Comparison of ENCODE assay signal across 14 cellular contexts in genomic region chr6:29447670-29448069, GRCh38. TPM values are rescaled to one million over a fixed set of nuclear protein-coding genes. Genes with fewer than 3 reads are reported as not detected.
DNase-seq lines count a peak whose midpoint lies in the region; ATAC-seq and TF ChIP-seq lines count a peak whose summit lies in the region.
"Had no signal": no experiment of that assay in that cellular context is flagged by ENCODE, and none has a peak within 500 bp of the region (broad histone marks: within the 10 kb centered on the region; RNA-seq: fewer than 3 reads in every experiment).

No MANE protein-coding gene starts in this region.

- intact Hi-C loops in colonic mucosa (cut with DNase I), result no loop called here

- H3K9me3 ChIP-seq in RWPE2 (ENCODE audit: severe bottlenecking), result no peaks in the 10 kb centered on the region
- no peaks in the 10 kb centered on the region for H3K9me3 ChIP-seq in colonic mucosa
- H3K9me3 ChIP-seq: suprapubic skin had no signal

- no peak overlapping the region for H3K27ac Mint-ChIP-seq in HFFc6
- H3K27ac Mint-ChIP-seq: naive thymus-derived CD4-positive, alpha-beta T cell had no signal

- H3K36me3 Mint-ChIP-seq in HFFc6 (ENCODE audit: low read depth), result no peaks in the 10 kb centered on the region

- no peaks in the 10 kb centered on the region for H3K4me1 Mint-ChIP-seq in HFFc6 (ENCODE audit: low read depth)
- H3K4me1 Mint-ChIP-seq: naive thymus-derived CD4-positive, alpha-beta T cell had no signal

- ATAC-seq in RWPE2 (ENCODE audit: low read depth), result peak; percentile 92
- no peak for ATAC-seq in GM21529 (IDR thresholded peaks at IDR 0.05; ENCODE audit: unreplicated experiment)
- ATAC-seq: naive thymus-derived CD4-positive, alpha-beta T cell had no signal

- H3K27ac ChIP-seq in RWPE2 (ENCODE audit: poor library complexity, severe bottlenecking) (peak overlapping the region; percentile 36), colonic mucosa (no peak overlapping the region)
- H3K27ac ChIP-seq: KMS-11, suprapubic skin had no signal

- no peaks in the 10 kb centered on the region for H3K36me3 ChIP-seq in RWPE2 (ENCODE audit: low read depth)
- no peaks in the 10 kb centered on the region for H3K36me3 ChIP-seq in colonic mucosa
- H3K36me3 ChIP-seq: suprapubic skin had no signal

- H3K9me3 Mint-ChIP-seq in HFFc6, result peaks cover 46% of the 10 kb centered on the region

- no peak overlapping the region for H3K9ac ChIP-seq in colonic mucosa (ENCODE audit: low read depth in 2 of 2, low read length in 2 of 2)
- H3K9ac ChIP-seq: KMS-11 had no signal

- no peaks in the 10 kb centered on the region; the same call in 1 of the 2 replicates for H3K27me3 Mint-ChIP-seq in HFFc6 (ENCODE audit: insufficient read depth)

- H3K4me1 ChIP-seq in RWPE2 (ENCODE audit: insufficient read depth, poor library complexity, severe bottlenecking), result no peaks in the 10 kb centered on the region
- no peaks in the 10 kb centered on the region for H3K4me1 ChIP-seq in colonic mucosa
- H3K4me1 ChIP-seq: suprapubic skin had no signal

- H3K4me3 Mint-ChIP-seq in HFFc6, result no peak overlapping the region
- H3K4me3 Mint-ChIP-seq: naive thymus-derived CD4-positive, alpha-beta T cell had no signal

- TF ChIP-seq CTCF in RWPE2 (IDR thresholded peaks at IDR 0.05; ENCODE audit: poor library complexity, severe bottlenecking) (no peak), HFFc6 (IDR thresholded peaks at IDR 0.05) (no peak), colonic mucosa (IDR thresholded peaks at IDR 0.05) (no peak)

- peak; percentile 57 for DNase-seq in COLO829 (ENCODE audit: low spot score)
- no peak for DNase-seq in RWPE2 (ENCODE audit: low spot score)
- DNase-seq in iPS DF 4.7 (ENCODE audit: extremely low read depth, low spot score), result peak; percentile 49
- DNase-seq in HFFc6, result no peak
- DNase-seq in colonic mucosa, result no peak
- DNase-seq: ACHN; COR-L47; GOT3; naive thymus-derived CD4-positive, alpha-beta T cell; NCI-H510A treated with DMSO at 0.1 percent for 48 hours had no signal

- H3K27me3 ChIP-seq in RWPE2 (ENCODE audit: insufficient read depth, poor library complexity, severe bottlenecking) (no peaks in the 10 kb centered on the region), colonic mucosa (no peaks in the 10 kb centered on the region)
- H3K27me3 ChIP-seq: suprapubic skin had no signal

- H3K4me3 ChIP-seq in RWPE2 (ENCODE audit: severe bottlenecking) (no peak overlapping the region), colonic mucosa (no peak overlapping the region)
- H3K4me3 ChIP-seq: suprapubic skin had no signal

RNA-seq across cellular contexts. Expression of gene OR10C1, which starts 8.6 kb away (rescaled TPM):
- total RNA-seq in HFFc6 (2021; fragmentation: NEBNext Ultra II Directional; extraction: Animal tissue kit (Norgen Biotek cat#: 25700)), result not detected
- total RNA-seq in colonic mucosa, result not detected
- total RNA-seq: naive thymus-derived CD4-positive, alpha-beta T cell; pulmonary artery endothelial cell; suprapubic skin had no signal

RNA-seq across cellular contexts. Expression of gene OR11A1, which starts 9.2 kb away (rescaled TPM):
- total RNA-seq in HFFc6 (2021; fragmentation: NEBNext Ultra II Directional; extraction: Animal tissue kit (Norgen Biotek cat#: 25700)), result not detected
- not detected for total RNA-seq in colonic mucosa
- total RNA-seq: naive thymus-derived CD4-positive, alpha-beta T cell; pulmonary artery endothelial cell; suprapubic skin had no signal

RNA-seq across cellular contexts. Expression of gene OR2H1, which starts 9.3 kb away (rescaled TPM):
- total RNA-seq in HFFc6 (2021; fragmentation: NEBNext Ultra II Directional; extraction: Animal tissue kit (Norgen Biotek cat#: 25700)), result not detected
- total RNA-seq in colonic mucosa, result not detected
- total RNA-seq: naive thymus-derived CD4-positive, alpha-beta T cell; pulmonary artery endothelial cell; suprapubic skin had no signal

RNA-seq across cellular contexts. Expression of gene OR12D1, which starts 32.9 kb away (rescaled TPM):
- total RNA-seq in HFFc6 (2021; fragmentation: NEBNext Ultra II Directional; extraction: Animal tissue kit (Norgen Biotek cat#: 25700)), result not detected
- not detected for total RNA-seq in colonic mucosa
- total RNA-seq: naive thymus-derived CD4-positive, alpha-beta T cell; pulmonary artery endothelial cell; suprapubic skin had no signal

RNA-seq across cellular contexts. Expression of gene MAS1L, which starts 40.1 kb away (rescaled TPM):
- total RNA-seq in HFFc6 (2021; fragmentation: NEBNext Ultra II Directional; extraction: Animal tissue kit (Norgen Biotek cat#: 25700)), result not detected
- under 1 TPM in 1 of 2 donors, not detected in 1; 0.54 TPM for total RNA-seq in colonic mucosa
- total RNA-seq: naive thymus-derived CD4-positive, alpha-beta T cell; pulmonary artery endothelial cell; suprapubic skin had no signal

Comparison
In these comparisons a context has a peak if more than half of its experiments do, and no peak if none do; other contexts are left out.
1. DNase-seq: peak in COLO829 (single experiment) and iPS DF 4.7 (single experiment); none in RWPE2 (single experiment), HFFc6 (single experiment) and colonic mucosa (single experiment).